Comparison of ENCODE assay signal across 7 cellular contexts in the genomic region with DNA sequence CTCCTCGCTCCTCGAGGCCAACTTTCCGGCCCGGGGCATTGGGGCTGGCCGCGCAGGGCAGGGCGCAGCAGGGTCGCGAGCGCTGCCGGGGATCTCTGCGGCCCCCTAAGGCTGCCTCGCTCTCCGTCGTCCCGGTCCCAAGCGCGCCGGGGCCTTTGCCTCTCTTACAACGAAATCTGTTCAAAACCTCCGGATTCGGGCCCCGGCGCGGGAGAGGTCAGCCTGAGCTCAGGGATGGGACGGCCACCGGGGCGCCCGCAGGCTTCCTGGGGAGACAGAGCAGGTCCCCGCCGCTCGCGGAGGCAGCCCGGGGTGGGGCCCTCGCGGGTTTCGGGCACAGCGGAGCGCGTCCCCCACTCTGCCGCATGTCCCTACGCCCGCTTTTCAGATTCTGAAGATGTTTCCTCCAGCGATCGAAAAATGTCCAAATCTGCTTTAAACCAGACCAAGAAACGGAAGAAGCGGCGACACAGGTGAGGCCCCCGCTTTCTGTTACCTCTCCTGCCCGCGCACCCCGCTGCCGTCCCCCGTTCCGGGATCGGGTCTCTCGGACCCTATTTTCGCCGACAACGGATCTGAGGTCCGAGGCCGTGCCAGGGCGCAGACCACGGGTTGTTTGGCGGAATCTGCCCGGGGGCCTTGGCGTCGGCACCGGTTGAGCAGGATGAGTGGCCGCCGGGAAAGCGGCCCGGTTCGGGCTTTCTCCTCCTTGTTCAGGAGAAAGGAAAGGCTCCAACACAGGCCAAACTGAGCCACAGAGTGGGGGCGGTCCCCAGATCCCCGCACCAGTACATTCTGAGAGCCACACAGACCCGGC. TPM values are rescaled to one million over a fixed set of nuclear protein-coding genes. Genes with fewer than 3 reads are reported as not detected.
DNase-seq lines count a peak whose midpoint lies in the region; ATAC-seq lines count a peak whose summit lies in the region.

No MANE protein-coding gene starts in this region.

- H3K4me3 ChIP-seq in GM23248 (no peak overlapping the region), iPS DF 6.9 (ENCODE audit: low read length) (peak overlapping the region; percentile 29; the same call in 1 of the 2 replicates), skin epidermis (peak overlapping the region in 4 of 7 experiments; percentile 4 to 25 (median 14))

- H3K4me2 ChIP-seq in GM23248 (ENCODE audit: unreplicated experiment), result no peak overlapping the region

- peaks cover 81% of the 10 kb centered on the region for H3K27me3 Mint-ChIP-seq in activated T-cell treated with anti-CD3 and anti-CD28 coated beads, Interleukin-2, amount 50 U/mL, for 72 hours (ENCODE audit: low read depth)

- H3K27ac ChIP-seq in GM23248 (no peak overlapping the region), iPS DF 6.9 (ENCODE audit: low read length) (no peak overlapping the region), skin epidermis (no peak overlapping the region)

- peaks cover 0 to 3% of the 10 kb centered on the region in 2 donors for H3K36me3 Mint-ChIP-seq in activated T-cell treated with anti-CD3 and anti-CD28 coated beads, Interleukin-2, amount 50 U/mL, for 72 hours (ENCODE audit: insufficient read depth in 2 of 2)

- H3K79me2 ChIP-seq in GM23248 (ENCODE audit: insufficient read depth), result no peaks in the 10 kb centered on the region

- no peaks in the 10 kb centered on the region for H3K4me1 ChIP-seq in GM23248 (ENCODE audit: insufficient read depth)
- peaks cover 10% of the 10 kb centered on the region for H3K4me1 ChIP-seq in iPS DF 6.9 (ENCODE audit: control insufficient read depth, insufficient read depth, low read length)

- H4K20me1 ChIP-seq in GM23248 (ENCODE audit: insufficient read depth), result no peaks in the 10 kb centered on the region

- no peaks in the 10 kb centered on the region for H3K9me3 ChIP-seq in GM23248 (ENCODE audit: low read depth)
- no peaks in the 10 kb centered on the region for H3K9me3 ChIP-seq in iPS DF 6.9 (ENCODE audit: control insufficient read depth, insufficient read depth, low read length)

- no peaks in the 10 kb centered on the region for H3K9me2 ChIP-seq in GM23248 (ENCODE audit: insufficient read depth)

- no peak overlapping the region; the same call in 1 of the 2 replicates for H2AFZ ChIP-seq in GM23248

- peaks cover 27% of the 10 kb centered on the region for H3K4me1 Mint-ChIP-seq in activated T-cell treated with anti-CD3 and anti-CD28 coated beads, Interleukin-2, amount 50 U/mL, for 72 hours (ENCODE audit: low read depth)

- ATAC-seq in activated T-cell treated with anti-CD3 and anti-CD28 coated beads, Interleukin-2, amount 50 U/mL, for 72 hours (replicated peaks in 1 of 2), result peak; percentile 45
- ATAC-seq in GM21515 (IDR thresholded peaks at IDR 0.05; ENCODE audit: unreplicated experiment), result no peak
- ATAC-seq in HG02763 (IDR thresholded peaks at IDR 0.05; ENCODE audit: unreplicated experiment), result no peak

- in situ Hi-C loops in GM23248 (cut with MboI), result no loop called here

- no peaks in the 10 kb centered on the region for H3K9me3 Mint-ChIP-seq in activated T-cell treated with anti-CD3 and anti-CD28 coated beads, Interleukin-2, amount 50 U/mL, for 72 hours

- H3K27me3 ChIP-seq in GM23248 (replicated peaks; ENCODE audit: insufficient read depth) (peaks cover 80% of the 10 kb centered on the region), iPS DF 6.9 (ENCODE audit: control insufficient read depth, insufficient read depth, low read length) (peaks cover 61% of the 10 kb centered on the region)

- H3F3A ChIP-seq in GM23248 (ENCODE audit: insufficient read depth), result no peaks in the 10 kb centered on the region

- peak; percentile 41 for DNase-seq in GM23248
- peak; percentile 21 to 22 for DNase-seq in activated T-cell treated with anti-CD3 and anti-CD28 coated beads, Interleukin-2, amount 50 U/mL, for 72 hours
- no peak for DNase-seq in iPS DF 6.9 (ENCODE audit: low read depth, low spot score)
- no peak for DNase-seq in 8988T

- H3K36me3 ChIP-seq in GM23248 (ENCODE audit: low read depth) (no peaks in the 10 kb centered on the region), iPS DF 6.9 (ENCODE audit: control insufficient read depth, insufficient read depth, low read length) (no peaks in the 10 kb centered on the region)

- 6 to 7% methylated on average over 66 to 75 of the region's 77 CpGs for WGBS in GM23248 (ENCODE audit: low coverage in 1 of 2, low lambda C conversion rate in 2 of 2, missing lambda C conversion rate in 2 of 2), 2 experiments
- no CpG with 5 or more reads among the region's 77 CpGs for WGBS in iPS DF 6.9 (ENCODE audit: insufficient coverage, insufficient read length)

- no peak overlapping the region for H3K27ac Mint-ChIP-seq in activated T-cell treated with anti-CD3 and anti-CD28 coated beads, Interleukin-2, amount 50 U/mL, for 72 hours

- no peak overlapping the region for H3K9ac ChIP-seq in GM23248

- peak overlapping the region; percentile 76 to 81 for H3K4me3 Mint-ChIP-seq in activated T-cell treated with anti-CD3 and anti-CD28 coated beads, Interleukin-2, amount 50 U/mL, for 72 hours

RNA-seq across cellular contexts. Expression of a gene that starts 1.8 kb away (rescaled TPM):
- not detected in 2 replicates for total RNA-seq in GM23248 (2014; rRNA removed; shearing (Covaris generic))
- polyA plus RNA-seq in GM23248 (2016; fragmentation: Nextera tagmentation; extraction: Ambion mirVana), result not detected in 2 replicates
- not detected for total RNA-seq in activated T-cell treated with anti-CD3 and anti-CD28 coated beads, Interleukin-2, amount 50 U/mL, for 72 hours

Comparison
In these comparisons a context has a peak if more than half of its experiments do, and no peak if none do; other contexts are left out.
1. DNase-seq: peak in GM23248 (single experiment) and activated T-cell treated with anti-CD3 and anti-CD28 coated beads, Interleukin-2, amount 50 U/mL, for 72 hours (2 of 2); none in iPS DF 6.9 (single experiment) and 8988T (single experiment).
2. ATAC-seq: peak in activated T-cell treated with anti-CD3 and anti-CD28 coated beads, Interleukin-2, amount 50 U/mL, for 72 hours (2 of 2); none in GM21515 (single experiment) and HG02763 (single experiment).